33 cellular contexts compared by ENCODE assay signal in genomic region chr15:36398212-36398611, GRCh38.
"Had no signal": no experiment of that assay in that cellular context is flagged by ENCODE, and none has a peak within 500 bp of the region (broad histone marks: within the 10 kb centered on the region; RNA-seq: fewer than 3 reads in every experiment).

No MANE protein-coding gene starts in this region.

- DNase-seq: Karpas-422, Kasumi-1, MG63, MM.1S, MV-4-11, NCI-H1048, NCI-H1092, NCI-H1092 treated with DMSO at 0.1 percent for 48 hours, NCI-H1105, NCI-H1105 treated with DMSO at 0.1 percent for 48 hours, NCI-H1417, NCI-H1417 treated with DMSO at 0.1 percent for 48 hours, NCI-H1436, NCI-H1436 treated with DMSO at 0.1 percent for 48 hours, NCI-H146, NCI-H1694, NCI-H1694 treated with DMSO at 0.1 percent for 48 hours, NCI-H187, NCI-H187 treated with DMSO at 0.1 percent for 48 hours, NCI-H1930, NCI-H2029, NCI-H2029 treated with DMSO at 0.1 percent for 48 hours, NCI-H2081, NCI-H2081 treated with DMSO at 0.1 percent for 48 hours, NCI-H2107, NCI-H2171, NCI-H2171 treated with DMSO at 0.1 percent for 48 hours, NCI-H2227 treated with DMSO at 0.1 percent for 48 hours, NCI-H226, NCI-H345, NCI-H446, NCI-H446 treated with DMSO at 0.1 percent for 48 hours, NCI-H510A had no signal
